9 cellular contexts compared by ENCODE assay signal in genomic region chr5:151696470-151697061, GRCh38. TPM values are rescaled to one million over a fixed set of nuclear protein-coding genes. Genes with fewer than 3 reads are reported as not detected.
A peak's percentile ranks its signal among the peaks of the same experiment; 100 is the strongest.
DNase-seq lines count a peak whose midpoint lies in the region; ATAC-seq and TF ChIP-seq lines count a peak whose summit lies in the region.
"Had no signal": no experiment of that assay in that cellular context is flagged by ENCODE, and none has a peak within 500 bp of the region (broad histone marks: within the 10 kb centered on the region; RNA-seq: fewer than 3 reads in every experiment).

No MANE protein-coding gene starts in this region.

- TF ChIP-seq POLR2A in IMR-90 (IDR thresholded peaks at IDR 0.05; ENCODE audit: low read depth, low read length) (peak; percentile 88), testis (IDR thresholded peaks at IDR 0.05) (no peak)

- peak overlapping the region; percentile 93 to 96 for H4K8ac ChIP-seq in IMR-90 (ENCODE audit: low read depth in 2 of 2, low read length in 2 of 2)

- peak overlapping the region; percentile 100 for H4K91ac ChIP-seq in IMR-90 (ENCODE audit: insufficient read depth, low read depth, low read length)

- BruUV-seq in IMR-90 (replicated peaks; lab: Mats Ljungman, UMichigan) = TSS peak; percentile 99

- DNase-seq in IMR-90 (peak; percentile 99), coronary artery (ENCODE audit: low spot score) (peak; percentile 91), left lung (peak in 1 of 2 donors; percentile 72), testis (peak; percentile 73), occipital lobe (lab: John Stamatoyannopoulos, UW) (no peak), NCI-H510A treated with DMSO at 0.1 percent for 48 hours (lab: John Stamatoyannopoulos, UW) (no peak)
- no peak for DNase-seq in stimulated activated naive CD4-positive, alpha-beta T cell treated with Interleukin-2 at 50 U/mL for 16 hours (lab: John Stamatoyannopoulos, UW)

- TF ChIP-seq CTCF in IMR-90 (conservative IDR thresholded peaks at IDR 0.05; ENCODE audit: low read depth, low read length) = no peak
- TF ChIP-seq CTCF in coronary artery (IDR thresholded peaks at IDR 0.05) = no peak
- no peak for TF ChIP-seq CTCF in left lung (IDR thresholded peaks at IDR 0.05)
- TF ChIP-seq CTCF in testis (IDR thresholded peaks at IDR 0.05) = no peak

- H4K20me1 ChIP-seq in IMR-90 (ENCODE audit: insufficient read depth, low read length) = no peaks in the 10 kb centered on the region

- dilution Hi-C loops in IMR-90 (cut with HindIII; ENCODE audit: low sequenced_read_pairs, unreplicated experiment) = no loop called here

- H3K4me3 ChIP-seq in IMR-90 (ENCODE audit: insufficient read depth, low read depth, low read length) = no peak overlapping the region
- peak overlapping the region; percentile 51 for H3K4me3 ChIP-seq in coronary artery
- H3K4me3 ChIP-seq in left lung = no peak overlapping the region
- peak overlapping the region in 1 of 2 donors; percentile 3 for H3K4me3 ChIP-seq in testis
- H3K4me3 ChIP-seq: cardiac muscle cell had no signal

- peak overlapping the region; percentile 79 for H2AFZ ChIP-seq in IMR-90 (replicated peaks; ENCODE audit: low read length, poor library complexity)

- peaks cover 41% of the 10 kb centered on the region for H3K4me1 ChIP-seq in IMR-90 (ENCODE audit: control insufficient read depth, insufficient read depth, low read length)
- peaks cover 0 to 5% of the 10 kb centered on the region in 2 donors for H3K4me1 ChIP-seq in left lung
- peaks cover 80% of the 10 kb centered on the region for H3K4me1 ChIP-seq in testis

- peak overlapping the region; percentile 98 for H2BK15ac ChIP-seq in IMR-90 (ENCODE audit: low read depth, low read length)

- H3K56ac ChIP-seq in IMR-90 (ENCODE audit: extremely low read depth, insufficient read depth, low read length) = peak overlapping the region; percentile 97

- H3K36me3 ChIP-seq in IMR-90 (ENCODE audit: control insufficient read depth, insufficient read depth, low read length) (no peaks in the 10 kb centered on the region), left lung (no peaks in the 10 kb centered on the region), testis (ENCODE audit: low read depth, missing control alignments) (no peaks in the 10 kb centered on the region)
- H3K36me3 ChIP-seq: cardiac muscle cell had no signal

- H2BK5ac ChIP-seq in IMR-90 (ENCODE audit: low read depth, low read length, poor library complexity, severe bottlenecking) = peak overlapping the region; percentile 95

- intact Hi-C loops in IMR-90 (cut with micrococcal nuclease) = loop anchor here (1.0 kb wide), 1 partner anchor 9 kb away; no protein-coding TSS in a partner anchor
- intact Hi-C loops in left lung (cut with DNase I) = no loop called here
- intact Hi-C loops in testis (cut with DNase I; ENCODE audit: low total_unique reads) = no loop called here

- peak overlapping the region; percentile 70 for H4K5ac ChIP-seq in IMR-90 (ENCODE audit: low read depth, low read length)

- in situ Hi-C loops in IMR-90 (cut with MboI; ENCODE audit: low sequenced_read_pairs) = no loop called here

- peaks cover 8 to 30% of the 10 kb centered on the region in 2 experiments; a peak in 3 of 4 replicates for H3K79me1 ChIP-seq in IMR-90 (ENCODE audit: low read depth in 1 of 2, low read length in 2 of 2)

- CTCF ChIA-PET in IMR-90 (lab: Yijun Ruan, JAX) = interaction anchor here (0.6 to 2.2 kb wide), 3 partner anchors 8 to 44 kb away, joined by 4 to 9 read pairs (median 4); no protein-coding TSS in a partner anchor

- TF ChIP-seq RAD21 in IMR-90 (IDR thresholded peaks at IDR 0.05; ENCODE audit: low read length) = no peak

- H3K18ac ChIP-seq in IMR-90 (ENCODE audit: low read depth, low read length) = peak overlapping the region; percentile 97

- POLR2A ChIA-PET in IMR-90 (lab: Charles Lee; ENCODE audit: unreplicated experiment) = interaction anchor here (0.6 to 3.0 kb wide), 7 partner anchors 9 to 75 kb away, joined by 3 to 61 read pairs (median 4); partner anchors contain the start of genes ATOX1, G3BP1 and SPARC

- H3K4ac ChIP-seq in IMR-90 (ENCODE audit: low read depth, low read length) = peak overlapping the region; percentile 100

- H2AK5ac ChIP-seq in IMR-90 (ENCODE audit: low read depth, low read length) = peak overlapping the region; percentile 96

- H3K27me3 ChIP-seq in IMR-90 (ENCODE audit: control insufficient read depth, insufficient read depth, low read length) (no peaks in the 10 kb centered on the region), left lung (no peaks in the 10 kb centered on the region), testis (no peaks in the 10 kb centered on the region)
- H3K27me3 ChIP-seq: cardiac muscle cell had no signal

- H3K9me3 ChIP-seq in IMR-90 (ENCODE audit: control insufficient read depth, insufficient read depth, low read length) (no peaks in the 10 kb centered on the region), left lung (no peaks in the 10 kb centered on the region), testis (no peaks in the 10 kb centered on the region)

- WGBS in IMR-90 (ENCODE audit: extremely low coverage in 2 of 2, insufficient read length in 1 of 2), 2 experiments = 11% methylated on average over 4 of the region's 20 CpGs; no CpG with 5 or more reads in 1 of the 2 experiments
- 8 to 13% methylated on average over 17 to 20 of the region's 20 CpGs for WGBS in testis, 2 donors

- H3K4me2 ChIP-seq in IMR-90 (ENCODE audit: low read depth, low read length) = peak overlapping the region; percentile 65

- ATAC-seq in IMR-90 (ENCODE audit: low read depth) (peak; percentile 64), left lung (peak; percentile 62), GM21723 (IDR thresholded peaks at IDR 0.05; ENCODE audit: unreplicated experiment) (no peak)

- peak overlapping the region; percentile 97 for H2BK20ac ChIP-seq in IMR-90 (ENCODE audit: low read depth, low read length)

- peak overlapping the region; percentile 99 for H2BK120ac ChIP-seq in IMR-90 (ENCODE audit: low read depth, low read length)

- peak overlapping the region; percentile 99 for H3K23ac ChIP-seq in IMR-90 (ENCODE audit: low read depth, low read length)

- H3K9ac ChIP-seq in IMR-90 (ENCODE audit: low read depth, low read length) = peak overlapping the region; percentile 75

- peak overlapping the region; percentile 99 for H3K14ac ChIP-seq in IMR-90 (replicated peaks; ENCODE audit: low read depth, low read length)

- H3K27ac ChIP-seq in IMR-90 (ENCODE audit: insufficient read depth, low read length) (peak overlapping the region; percentile 94), coronary artery (peak overlapping the region; percentile 79 to 90), left lung (peak overlapping the region; percentile 60 to 87), testis (peak overlapping the region; percentile 83 to 85)
- H3K27ac ChIP-seq: cardiac muscle cell had no signal

- peak overlapping the region; percentile 96 for H2AK9ac ChIP-seq in IMR-90 (replicated peaks; ENCODE audit: low read depth, low read length, poor library complexity)

- H3K9me1 ChIP-seq in IMR-90 (ENCODE audit: insufficient read depth, low read length) = peaks cover 11% of the 10 kb centered on the region

TF ChIP-seq in IMR-90, 13 proteins besides CTCF, POLR2A, EP300 and RAD21:
- TF ChIP-seq CHD1 (IDR thresholded peaks at IDR 0.05; ENCODE audit: low read depth, low read length) = no peak
- no peak for TF ChIP-seq MAZ (IDR thresholded peaks at IDR 0.05; ENCODE audit: borderline replicate concordance, low read depth, low read length)
- TF ChIP-seq RCOR1 (IDR thresholded peaks at IDR 0.05; ENCODE audit: insufficient replicate concordance, low read length) = no peak
- 0 out of 2 replicates have a peak, but pooled peaks have one; percentile 7 for TF ChIP-seq BHLHE40 (IDR thresholded peaks at IDR 0.05; ENCODE audit: low read depth, low read length)
- TF ChIP-seq RFX5 (IDR thresholded peaks at IDR 0.05; ENCODE audit: low read depth, low read length) = no peak
- TF ChIP-seq SMC3 (IDR thresholded peaks at IDR 0.05; ENCODE audit: low read depth, low read length) = 0 out of 2 replicates have a peak, but pooled peaks have one; percentile 8
- peak; percentile 75 for TF ChIP-seq NFE2L2 (IDR thresholded peaks at IDR 0.05; ENCODE audit: low read depth, low read length)
- peak; percentile 60 for TF ChIP-seq CEBPB (IDR thresholded peaks at IDR 0.05; ENCODE audit: low read depth, low read length)
- TF ChIP-seq MXI1 (IDR thresholded peaks at IDR 0.05; ENCODE audit: borderline replicate concordance, low read depth, low read length) = peak; percentile 34; the same call in 1 of the 2 replicates
- peak; percentile 93 for TF ChIP-seq FOS (IDR thresholded peaks at IDR 0.05; ENCODE audit: low read depth, low read length)
TF ChIP-seq in IMR-90: peak in this region for 6.

RNA-seq across cellular contexts. Expression of gene SPARC, which starts 9.9 kb away (rescaled TPM):
- total RNA-seq in IMR-90 (2012; rRNA removed) = 1,186 and 1,450 TPM in 2 replicates
- 4,692 and 5,281 TPM in 2 replicates for polyA plus RNA-seq in IMR-90 (2012; rRNA removed)
- polyA plus RNA-seq in IMR-90 (2012; cell fraction: cytosol; rRNA removed) = 1,755 and 1,772 TPM in 2 replicates
- 949 and 1,641 TPM in 2 replicates for polyA plus RNA-seq in IMR-90 (2012; cell fraction: nucleus; rRNA removed; ENCODE audit: low replicate concordance)
- total RNA-seq in left lung = 1,000 to 10,000 TPM; 1,647 to 5,045 TPM
- total RNA-seq in testis = 1,000 to 10,000 TPM; 1,884 to 2,585 TPM
- polyA plus RNA-seq in testis (ENCODE audit: insufficient read depth, low read depth, low replicate concordance) = 3,080 TPM
- total RNA-seq in occipital lobe = 90.8 TPM

Comparison
In these comparisons a context has a peak if more than half of its experiments do, and no peak if none do; other contexts are left out.
1. DNase-seq: peak in IMR-90 (single experiment), coronary artery (single experiment) and testis (single experiment); none in stimulated activated naive CD4-positive, alpha-beta T cell treated with Interleukin-2 at 50 U/mL for 16 hours (single experiment), occipital lobe (single experiment) and NCI-H510A treated with DMSO at 0.1 percent for 48 hours (single experiment).
2. RNA of gene SPARC, which starts 9.9 kb away (total RNA-seq): 1,647 to 5,045 TPM in left lung, 1,884 to 2,585 TPM in testis and 1,186 to 1,450 TPM in IMR-90; 90.8 TPM in occipital lobe (single experiment); every median in the first group is over 10 times any median in the second.
3. Peak in every context shown above with its lines, with median percentiles within 50 percentile points of each other: H3K27ac ChIP-seq.